In the genomic region with DNA sequence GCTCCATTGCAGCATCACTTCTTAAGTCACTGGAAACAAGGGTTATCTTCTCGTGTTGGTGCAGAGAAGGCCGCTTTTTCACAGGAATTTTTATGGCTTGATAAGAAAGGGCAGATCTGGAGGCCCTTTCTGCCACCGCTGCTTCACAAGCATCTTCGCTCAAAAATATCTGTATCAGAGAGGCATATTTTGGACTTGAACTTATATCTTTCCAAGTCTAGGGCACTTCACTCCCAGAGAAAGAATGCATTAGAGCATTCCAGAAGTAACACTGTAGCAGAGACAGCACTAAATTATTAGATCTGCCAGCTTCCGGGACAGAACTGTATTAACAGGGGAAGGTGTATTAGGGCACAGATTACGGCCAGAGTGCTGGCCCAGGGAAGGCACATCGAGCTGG, we compare ENCODE assay signal across 21 cellular contexts.
DNase-seq lines count a peak whose midpoint lies in the region; ATAC-seq and TF ChIP-seq lines count a peak whose summit lies in the region.
"Had no signal": no experiment of that assay in that cellular context is flagged by ENCODE, and none has a peak within 500 bp of the region (broad histone marks: within the 10 kb centered on the region; RNA-seq: fewer than 3 reads in every experiment).

No MANE protein-coding gene starts in this region.

- H3K9me3 Mint-ChIP-seq in activated CD4-positive, alpha-beta memory T cell treated with anti-CD3 and anti-CD28 coated beads for 36 hours, result peaks cover 4% of the 10 kb centered on the region
- peaks cover 4% of the 10 kb centered on the region for H3K9me3 Mint-ChIP-seq in activated CD4-positive, alpha-beta memory T cell treated with anti-CD3 and anti-CD28 coated beads, Interleukin-2, amount 10 ng/mL, durations not matched to agents 7 days and 5 days
- H3K9me3 Mint-ChIP-seq: T-helper 2 cell treated with Interferon-gamma antibody and Interleukin-4, amounts not matched to agents 5 μg/mL and 100 μg/mL, for 36 hours had no signal

- peak overlapping the region; percentile 43; the same call in 1 of the 2 replicates for H3K23ac ChIP-seq in IMR-90 (ENCODE audit: low read depth, low read length)

- H3K27me3 ChIP-seq in IMR-90 (ENCODE audit: control insufficient read depth, insufficient read depth, low read length), result no peaks in the 10 kb centered on the region
- no peaks in the 10 kb centered on the region for H3K27me3 ChIP-seq in hepatocyte
- no peaks in the 10 kb centered on the region for H3K27me3 ChIP-seq in osteoblast (ENCODE audit: insufficient read depth, low read length)
- H3K27me3 ChIP-seq in ovary, result no peaks in the 10 kb centered on the region
- H3K27me3 ChIP-seq: Peyer's patch had no signal

- H2AK9ac ChIP-seq in IMR-90 (replicated peaks; ENCODE audit: low read depth, low read length, poor library complexity), result no peak overlapping the region

- BruUV-seq in IMR-90 (replicated peaks; lab: Mats Ljungman, UMichigan), result no TSS peak

- H3K9me3 ChIP-seq in IMR-90 (ENCODE audit: control insufficient read depth, insufficient read depth, low read length) (no peaks in the 10 kb centered on the region), hepatocyte (ENCODE audit: low read depth) (no peaks in the 10 kb centered on the region), osteoblast (ENCODE audit: low read depth, low read length) (no peaks in the 10 kb centered on the region), ovary (no peaks in the 10 kb centered on the region)
- H3K9me3 ChIP-seq: left ventricle myocardium inferior, Peyer's patch had no signal

- no peak overlapping the region for H3K18ac ChIP-seq in IMR-90 (ENCODE audit: low read depth, low read length)

- no peak for TF ChIP-seq EP300 in ovary (IDR thresholded peaks at IDR 0.05)

- no peak for TF ChIP-seq POLR2A in IMR-90 (IDR thresholded peaks at IDR 0.05; ENCODE audit: low read depth, low read length)
- TF ChIP-seq POLR2A in ovary (IDR thresholded peaks at IDR 0.05), result no peak

- H2AFZ ChIP-seq in IMR-90 (replicated peaks; ENCODE audit: low read length, poor library complexity) (peak overlapping the region; percentile 81), hepatocyte (no peak overlapping the region), osteoblast (ENCODE audit: low read length) (no peak overlapping the region)

- no peak overlapping the region for H3K56ac ChIP-seq in IMR-90 (ENCODE audit: extremely low read depth, insufficient read depth, low read length)

- H3K79me2 ChIP-seq in hepatocyte, result no peaks in the 10 kb centered on the region
- no peaks in the 10 kb centered on the region for H3K79me2 ChIP-seq in osteoblast (ENCODE audit: insufficient read depth, low read length)

- intact Hi-C loops in activated CD4-positive, alpha-beta memory T cell treated with anti-CD3 and anti-CD28 coated beads for 36 hours (cut with micrococcal nuclease), result no loop called here
- intact Hi-C loops in IMR-90 (cut with micrococcal nuclease) (no loop called here), ovary (cut with DNase I) (no loop called here)

- H2BK5ac ChIP-seq in IMR-90 (ENCODE audit: low read depth, low read length, poor library complexity, severe bottlenecking), result no peak overlapping the region

- H3K9me1 ChIP-seq in IMR-90 (ENCODE audit: insufficient read depth, low read length), result no peaks in the 10 kb centered on the region

- peak overlapping the region; percentile 29; the same call in 1 of the 2 replicates for H3K4ac ChIP-seq in IMR-90 (ENCODE audit: low read depth, low read length)

- DNase-seq in activated CD4-positive, alpha-beta memory T cell treated with anti-CD3 and anti-CD28 coated beads for 36 hours, result no peak
- no peak for DNase-seq in activated CD4-positive, alpha-beta memory T cell treated with anti-CD3 and anti-CD28 coated beads, Interleukin-2, amount 10 ng/mL, durations not matched to agents 7 days and 5 days
- peak; percentile 12 for DNase-seq in IMR-90
- DNase-seq in hepatocyte (ENCODE audit: low spot score), result peak; percentile 43
- DNase-seq in osteoblast (ENCODE audit: insufficient read length, low spot score, missing footprints), result peak; percentile 59
- DNase-seq in NCI-H2171 (lab: John Stamatoyannopoulos, UW), result no peak
- DNase-seq in ovary, result no peak
- DNase-seq: activated CD4-positive, CD25-positive, alpha-beta regulatory T cell; activated CD8-positive, alpha-beta memory T cell treated with anti-CD3 and anti-CD28 coated beads, Interleukin-2, amount 10 ng/mL, durations not matched to agents 7 days and 5 days; activated gamma-delta T cell; C1 segment of cervical spinal cord; DMS153; KG1; left ventricle myocardium inferior; NCI-H187; NK-92 treated with Interleukin-12 subunit alpha and Interleukin-12 subunit beta, amount 100 ng/mL, for 24 hours; Peyer's patch had no signal

- POLR2A ChIA-PET in activated CD4-positive, alpha-beta memory T cell treated with anti-CD3 and anti-CD28 coated beads for 36 hours (lab: Charles Lee), result no interaction called here
- POLR2A ChIA-PET in activated CD4-positive, alpha-beta memory T cell treated with anti-CD3 and anti-CD28 coated beads, Interleukin-2, amount 10 ng/mL, durations not matched to agents 7 days and 5 days (lab: Charles Lee), result interaction anchor here (1.5 kb wide), 1 partner anchor 15 kb away, joined by 6 read pairs; no protein-coding TSS in a partner anchor
- POLR2A ChIA-PET in IMR-90 (lab: Charles Lee; ENCODE audit: unreplicated experiment), result no interaction called here

- TF ChIP-seq CTCF in IMR-90 (conservative IDR thresholded peaks at IDR 0.05; ENCODE audit: low read depth, low read length) (no peak), hepatocyte (IDR thresholded peaks at IDR 0.05; ENCODE audit: poor library complexity) (no peak), osteoblast (IDR thresholded peaks at IDR 0.05; ENCODE audit: extremely low read depth, low read depth, low read length) (no peak), ovary (IDR thresholded peaks at IDR 0.05) (no peak)

- H3K4me2 ChIP-seq in IMR-90 (ENCODE audit: low read depth, low read length), result no peak overlapping the region
- peak overlapping the region; percentile 34 for H3K4me2 ChIP-seq in hepatocyte
- H3K4me2 ChIP-seq in osteoblast (ENCODE audit: insufficient read depth, low read length), result no peak overlapping the region

- H3K27me3 Mint-ChIP-seq in activated CD4-positive, alpha-beta memory T cell treated with anti-CD3 and anti-CD28 coated beads for 36 hours, result no peaks in the 10 kb centered on the region
- no peaks in the 10 kb centered on the region for H3K27me3 Mint-ChIP-seq in activated CD4-positive, alpha-beta memory T cell treated with anti-CD3 and anti-CD28 coated beads, Interleukin-2, amount 10 ng/mL, durations not matched to agents 7 days and 5 days
- H3K27me3 Mint-ChIP-seq: activated CD8-positive, alpha-beta memory T cell treated with anti-CD3 and anti-CD28 coated beads, Interleukin-2, amount 10 ng/mL, durations not matched to agents 7 days and 5 days had no signal

- CTCF ChIA-PET in activated CD4-positive, alpha-beta memory T cell treated with anti-CD3 and anti-CD28 coated beads for 36 hours (lab: Charles Lee), result interaction anchor here (1.0 kb wide), 1 partner anchor 158 kb away, joined by 3 read pairs; no protein-coding TSS in a partner anchor
- CTCF ChIA-PET in activated CD4-positive, alpha-beta memory T cell treated with anti-CD3 and anti-CD28 coated beads, Interleukin-2, amount 10 ng/mL, durations not matched to agents 7 days and 5 days (lab: Charles Lee), result no interaction called here
- CTCF ChIA-PET in IMR-90 (lab: Yijun Ruan, JAX), result no interaction called here

- no peak overlapping the region for H4K5ac ChIP-seq in IMR-90 (ENCODE audit: low read depth, low read length)

- H3K27ac Mint-ChIP-seq in activated CD4-positive, alpha-beta memory T cell treated with anti-CD3 and anti-CD28 coated beads for 36 hours, result peak overlapping the region; percentile 7
- H3K27ac Mint-ChIP-seq in activated CD4-positive, alpha-beta memory T cell treated with anti-CD3 and anti-CD28 coated beads, Interleukin-2, amount 10 ng/mL, durations not matched to agents 7 days and 5 days, result no peak overlapping the region
- H3K27ac Mint-ChIP-seq: activated CD8-positive, alpha-beta memory T cell treated with anti-CD3 and anti-CD28 coated beads, Interleukin-2, amount 10 ng/mL, durations not matched to agents 7 days and 5 days; T-helper 2 cell treated with Interferon-gamma antibody and Interleukin-4, amounts not matched to agents 5 μg/mL and 100 μg/mL, for 36 hours had no signal

- peak overlapping the region; percentile 33; the same call in 1 of the 2 replicates for H3K14ac ChIP-seq in IMR-90 (replicated peaks; ENCODE audit: low read depth, low read length)

- H2AK5ac ChIP-seq in IMR-90 (ENCODE audit: low read depth, low read length), result no peak overlapping the region

- no peak overlapping the region for H3K9ac ChIP-seq in IMR-90 (ENCODE audit: low read depth, low read length)

- H4K8ac ChIP-seq in IMR-90 (ENCODE audit: low read depth in 2 of 2, low read length in 2 of 2), result peak overlapping the region in 1 of 2 experiments; percentile 43; a peak in 1 of 4 replicates

- peaks cover 70% of the 10 kb centered on the region for H3K4me1 Mint-ChIP-seq in activated CD4-positive, alpha-beta memory T cell treated with anti-CD3 and anti-CD28 coated beads for 36 hours (ENCODE audit: low read depth)
- peaks cover 50% of the 10 kb centered on the region for H3K4me1 Mint-ChIP-seq in activated CD4-positive, alpha-beta memory T cell treated with anti-CD3 and anti-CD28 coated beads, Interleukin-2, amount 10 ng/mL, durations not matched to agents 7 days and 5 days

- in situ Hi-C loops in IMR-90 (cut with MboI; ENCODE audit: low sequenced_read_pairs), result no loop called here

- H2BK120ac ChIP-seq in IMR-90 (ENCODE audit: low read depth, low read length), result no peak overlapping the region

- H3K9me2 ChIP-seq in hepatocyte (replicated peaks; ENCODE audit: insufficient read depth), result no peaks in the 10 kb centered on the region

- no peak overlapping the region for H3K4me3 ChIP-seq in IMR-90 (ENCODE audit: insufficient read depth, low read depth, low read length)
- no peak overlapping the region for H3K4me3 ChIP-seq in hepatocyte
- H3K4me3 ChIP-seq in osteoblast (ENCODE audit: insufficient read depth, low read length), result no peak overlapping the region
- no peak overlapping the region for H3K4me3 ChIP-seq in ovary
- H3K4me3 ChIP-seq: left ventricle myocardium inferior, Peyer's patch, SK-N-MC had no signal

- TF ChIP-seq RAD21 in IMR-90 (IDR thresholded peaks at IDR 0.05; ENCODE audit: low read length), result no peak

- H3K4me1 ChIP-seq in IMR-90 (ENCODE audit: control insufficient read depth, insufficient read depth, low read length) (peaks cover 4% of the 10 kb centered on the region), hepatocyte (ENCODE audit: insufficient read depth) (peaks cover 7% of the 10 kb centered on the region), osteoblast (ENCODE audit: insufficient read depth, low read length) (peaks cover 6% of the 10 kb centered on the region), ovary (ENCODE audit: insufficient read depth) (peaks cover 4% of the 10 kb centered on the region)
- H3K4me1 ChIP-seq: left ventricle myocardium inferior, Peyer's patch had no signal

- no peak overlapping the region; the same call in 2 of the 3 replicates for H2BK15ac ChIP-seq in IMR-90 (ENCODE audit: low read depth, low read length)

- H4K20me1 ChIP-seq in IMR-90 (ENCODE audit: insufficient read depth, low read length) (no peaks in the 10 kb centered on the region), hepatocyte (ENCODE audit: insufficient read depth, poor library complexity, severe bottlenecking) (no peaks in the 10 kb centered on the region), osteoblast (ENCODE audit: insufficient read depth, low read length) (no peaks in the 10 kb centered on the region)

- H3K36me3 ChIP-seq in IMR-90 (ENCODE audit: control insufficient read depth, insufficient read depth, low read length), result no peaks in the 10 kb centered on the region
- no peaks in the 10 kb centered on the region for H3K36me3 ChIP-seq in hepatocyte (replicated peaks; ENCODE audit: insufficient read depth, low read depth)
- H3K36me3 ChIP-seq in osteoblast (ENCODE audit: insufficient read depth, low read length), result no peaks in the 10 kb centered on the region
- H3K36me3 ChIP-seq in ovary, result no peaks in the 10 kb centered on the region
- H3K36me3 ChIP-seq: left ventricle myocardium inferior, Peyer's patch had no signal

- 0 out of 2 replicates have a peak overlapping the region, but pooled peaks have one; percentile 3 for H4K91ac ChIP-seq in IMR-90 (ENCODE audit: insufficient read depth, low read depth, low read length)

- 0 out of 2 replicates have a peak overlapping the region, but pooled peaks have one; percentile 8 for H2BK20ac ChIP-seq in IMR-90 (ENCODE audit: low read depth, low read length)

- H3K79me1 ChIP-seq in IMR-90 (ENCODE audit: low read depth in 1 of 2, low read length in 2 of 2), result no peaks in the 10 kb centered on the region

- H3K4me3 Mint-ChIP-seq in activated CD4-positive, alpha-beta memory T cell treated with anti-CD3 and anti-CD28 coated beads for 36 hours, result no peak overlapping the region
- no peak overlapping the region for H3K4me3 Mint-ChIP-seq in activated CD4-positive, alpha-beta memory T cell treated with anti-CD3 and anti-CD28 coated beads, Interleukin-2, amount 10 ng/mL, durations not matched to agents 7 days and 5 days
- H3K4me3 Mint-ChIP-seq: activated CD8-positive, alpha-beta memory T cell treated with anti-CD3 and anti-CD28 coated beads, Interleukin-2, amount 10 ng/mL, durations not matched to agents 7 days and 5 days; T-helper 2 cell treated with Interferon-gamma antibody and Interleukin-4, amounts not matched to agents 5 μg/mL and 100 μg/mL, for 36 hours had no signal

- dilution Hi-C loops in IMR-90 (cut with HindIII; ENCODE audit: low sequenced_read_pairs, unreplicated experiment), result no loop called here

- peaks cover 80% of the 10 kb centered on the region for H3K36me3 Mint-ChIP-seq in activated CD4-positive, alpha-beta memory T cell treated with anti-CD3 and anti-CD28 coated beads for 36 hours
- H3K36me3 Mint-ChIP-seq in activated CD4-positive, alpha-beta memory T cell treated with anti-CD3 and anti-CD28 coated beads, Interleukin-2, amount 10 ng/mL, durations not matched to agents 7 days and 5 days (ENCODE audit: low read depth), result peaks cover 76% of the 10 kb centered on the region

- ATAC-seq in IMR-90 (ENCODE audit: low read depth), result peak; percentile 69
- no peak for ATAC-seq in HG02571 (IDR thresholded peaks at IDR 0.05; ENCODE audit: unreplicated experiment)
- ATAC-seq: activated CD8-positive, alpha-beta memory T cell treated with anti-CD3 and anti-CD28 coated beads, Interleukin-2, amount 10 ng/mL, durations not matched to agents 7 days and 5 days; HCT116 had no signal

- WGBS in IMR-90 (ENCODE audit: extremely low coverage in 2 of 2, insufficient read length in 1 of 2), 2 experiments, result 43% methylated on average over 3 of the region's 7 CpGs; no CpG with 5 or more reads in 1 of the 2 experiments
- 38% methylated on average over 7 of the region's 7 CpGs for WGBS in hepatocyte (ENCODE audit: low lambda C conversion rate, missing lambda C conversion rate)
- WGBS in ovary, 3 donors, result 8 to 26% (median 11%) methylated on average over 7 of the region's 7 CpGs

- no peak overlapping the region for H3K27ac ChIP-seq in IMR-90 (ENCODE audit: insufficient read depth, low read length)
- H3K27ac ChIP-seq in hepatocyte, result peak overlapping the region; percentile 66
- no peak overlapping the region for H3K27ac ChIP-seq in osteoblast (ENCODE audit: low read depth, low read length)
- H3K27ac ChIP-seq in ovary, result peak overlapping the region in 1 of 2 donors; percentile 9
- H3K27ac ChIP-seq: left ventricle myocardium inferior, Peyer's patch, SK-N-MC had no signal

Comparison
In these comparisons a context has a peak if more than half of its experiments do, and no peak if none do; other contexts are left out.
1. DNase-seq: peak in IMR-90 (single experiment), hepatocyte (single experiment) and osteoblast (single experiment); none in activated CD4-positive, alpha-beta memory T cell treated with anti-CD3 and anti-CD28 coated beads for 36 hours (single experiment), activated CD4-positive, alpha-beta memory T cell treated with anti-CD3 and anti-CD28 coated beads, Interleukin-2, amount 10 ng/mL, durations not matched to agents 7 days and 5 days (single experiment), NCI-H2171 (single experiment) and ovary (0 of 5).